ENCODE assay signal across 30 cellular contexts in genomic region chr14:100807496-100807895, GRCh38. TPM values are rescaled to one million over a fixed set of nuclear protein-coding genes. Genes with fewer than 3 reads are reported as not detected.
"Had no signal": no experiment of that assay in that cellular context is flagged by ENCODE, and none has a peak within 500 bp of the region (broad histone marks: within the 10 kb centered on the region; RNA-seq: fewer than 3 reads in every experiment).

No MANE protein-coding gene starts in this region.

- H3K4me1 Mint-ChIP-seq: activated CD4-positive, alpha-beta T cell treated with anti-CD3 and anti-CD28 coated beads, Interleukin-2, amount 10 ng/mL, durations not matched to agents 24 days and 14 days; activated naive CD4-positive, alpha-beta T cell treated with anti-CD3 and anti-CD28 coated beads, Interleukin-2, amount 50 U/mL, for 24 hours had no signal

- H3K36me3 Mint-ChIP-seq: activated naive CD4-positive, alpha-beta T cell treated with anti-CD3 and anti-CD28 coated beads, Interleukin-2, amount 50 U/mL, for 24 hours had no signal

- H3K27me3 ChIP-seq: adrenal gland, brain microvascular endothelial cell, SJSA1 had no signal

- H3K9ac ChIP-seq: KMS-11, SK-N-SH had no signal

- H3K4me3 Mint-ChIP-seq: activated CD4-positive, alpha-beta T cell treated with anti-CD3 and anti-CD28 coated beads, Interleukin-2, amount 10 ng/mL, durations not matched to agents 24 days and 14 days; activated CD8-positive, alpha-beta T cell treated with anti-CD3 and anti-CD28 coated beads, Interleukin-2, amount 10 ng/mL, durations not matched to agents 7 days and 5 days; activated naive CD4-positive, alpha-beta T cell treated with anti-CD3 and anti-CD28 coated beads, Interleukin-2, amount 50 U/mL, for 24 hours; activated T-cell treated with anti-CD3 and anti-CD28 coated beads, Interleukin-2, amount 50 U/mL, for 24 hours; T-helper 1 cell treated with Interleukin-12 subunit alpha and Interleukin-12 subunit beta and Interleukin-4 antibody, amounts not matched to agents 30 μg/mL and 1 μg/mL, for 36 hours; T-helper 2 cell treated with Interferon-gamma antibody and Interleukin-4, amounts not matched to agents 5 μg/mL and 100 μg/mL, for 36 hours had no signal

- H3K27ac Mint-ChIP-seq: activated CD4-positive, alpha-beta T cell treated with anti-CD3 and anti-CD28 coated beads, Interleukin-2, amount 10 ng/mL, durations not matched to agents 24 days and 14 days; activated CD8-positive, alpha-beta T cell treated with anti-CD3 and anti-CD28 coated beads, Interleukin-2, amount 10 ng/mL, durations not matched to agents 7 days and 5 days; activated naive CD4-positive, alpha-beta T cell treated with anti-CD3 and anti-CD28 coated beads, Interleukin-2, amount 50 U/mL, for 24 hours; activated T-cell treated with anti-CD3 and anti-CD28 coated beads, Interleukin-2, amount 50 U/mL, for 24 hours; activated T-helper 2 cell treated with anti-CD3 and anti-CD28 coated beads, Interferon-gamma antibody, Interleukin-2, Interleukin-4, amounts not matched to agents 10 μg/mL and 5 μg/mL and 100 μg/mL, durations not matched to agents 14 hours and 24 hours and 36 hours; T-helper 1 cell treated with Interleukin-12 subunit alpha and Interleukin-12 subunit beta and Interleukin-4 antibody, amounts not matched to agents 30 μg/mL and 1 μg/mL, for 36 hours; T-helper 2 cell treated with Interferon-gamma antibody and Interleukin-4, amounts not matched to agents 5 μg/mL and 100 μg/mL, for 36 hours had no signal

- H3K4me3 ChIP-seq: adrenal gland, SJSA1 had no signal

- H3K36me3 ChIP-seq: adrenal gland, brain microvascular endothelial cell, SJSA1 had no signal

- H3K4me1 ChIP-seq: adrenal gland, SJSA1 had no signal

- H3K9me3 ChIP-seq: SK-N-SH had no signal

- DNase-seq: activated CD4-positive, alpha-beta T cell treated with anti-CD3 and anti-CD28 coated beads, Interleukin-2, amount 10 ng/mL, durations not matched to agents 24 days and 14 days; activated CD4-positive, alpha-beta T cell treated with anti-CD3 and anti-CD28 coated beads, Interleukin-2, amount 50 U/mL, for 48 hours; activated CD8-positive, alpha-beta T cell treated with anti-CD3 and anti-CD28 coated beads, Interleukin-2, amount 10 ng/mL, durations not matched to agents 7 days and 5 days; activated gamma-delta T cell; activated naive CD4-positive, alpha-beta T cell treated with Interleukin-2 at 50 U/mL for 16 hours; activated T-cell treated with anti-CD3 and anti-CD28 coated beads, Interleukin-2, amount 50 U/mL, for 24 hours; adrenal gland; brain microvascular endothelial cell; central memory CD4-positive, alpha-beta T cell; MM.1S; NCI-H1092 treated with DMSO at 0.1 percent for 48 hours; NCI-H1417; NCI-H146; NCI-H187; NCI-H2029 treated with DMSO at 0.1 percent for 48 hours; NCI-H2107; NCI-H2171; NCI-H510A; NCI-H526; NCI-H748 treated with DMSO at 0.1 percent for 48 hours; NK-92 treated with Interleukin-12 subunit alpha and Interleukin-12 subunit beta, amount 100 ng/mL, for 24 hours; SHP77 treated with DMSO at 0.1 percent for 48 hours; SK-N-SH had no signal

- H3K27ac ChIP-seq: adrenal gland, brain microvascular endothelial cell, KMS-11, SJSA1 had no signal

RNA-seq across cellular contexts. Expression of gene MEG3, which starts 18.4 kb away (rescaled TPM):
- total RNA-seq: activated CD4-positive, alpha-beta T cell treated with anti-CD3 and anti-CD28 coated beads, Interleukin-2, amount 10 ng/mL, durations not matched to agents 24 days and 14 days; activated CD8-positive, alpha-beta T cell treated with anti-CD3 and anti-CD28 coated beads, Interleukin-2, amount 10 ng/mL, durations not matched to agents 7 days and 5 days; activated T-helper 2 cell treated with anti-CD3 and anti-CD28 coated beads, Interferon-gamma antibody, Interleukin-2, Interleukin-4, amounts not matched to agents 10 μg/mL and 5 μg/mL and 100 μg/mL, durations not matched to agents 14 hours and 24 hours and 36 hours; OCI-LY7 had no signal
- polyA plus RNA-seq: SK-N-SH had no signal
